In the genomic region with DNA sequence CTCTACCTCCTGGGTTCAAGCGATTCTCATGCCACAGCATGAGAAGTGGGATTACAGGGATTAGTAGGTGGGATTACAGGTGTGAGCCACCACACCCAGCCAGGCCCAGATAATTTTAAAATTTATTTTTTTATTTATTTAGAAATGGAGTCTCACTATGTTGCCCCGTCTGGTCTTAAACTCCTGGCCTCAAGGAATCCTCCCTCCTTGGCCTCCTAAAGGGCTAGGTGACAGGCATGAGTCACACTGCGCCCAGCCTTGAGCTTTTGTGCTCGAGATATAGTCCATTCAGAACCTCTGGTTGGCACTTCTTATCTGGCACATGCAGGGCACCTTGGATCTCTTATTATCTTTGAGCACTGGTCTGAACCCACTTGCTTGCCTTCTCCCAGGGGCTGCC, we compare ENCODE assay signal across 10 cellular contexts. TPM values are rescaled to one million over a fixed set of nuclear protein-coding genes. Genes with fewer than 3 reads are reported as not detected.
DNase-seq lines count a peak whose midpoint lies in the region; ATAC-seq and TF ChIP-seq lines count a peak whose summit lies in the region.
"Had no signal": no experiment of that assay in that cellular context is flagged by ENCODE, and none has a peak within 500 bp of the region (broad histone marks: within the 10 kb centered on the region; RNA-seq: fewer than 3 reads in every experiment).

No MANE protein-coding gene starts in this region.

- H3K4me3 Mint-ChIP-seq in activated naive CD4-positive, alpha-beta T cell treated with anti-CD3 and anti-CD28 coated beads, Interleukin-2, amount 10 ng/mL, durations not matched to agents 7 days and 5 days, result no peak overlapping the region

- H3K4me3 ChIP-seq in ascending aorta (peak overlapping the region; percentile 56 to 95), lung (no peak overlapping the region), thyroid gland (replicated peaks in 1 of 3) (no peak overlapping the region)

- CTCF ChIA-PET in activated naive CD4-positive, alpha-beta T cell treated with anti-CD3 and anti-CD28 coated beads, Interleukin-2, amount 10 ng/mL, durations not matched to agents 7 days and 5 days (lab: Charles Lee), result interaction anchor here (0.9 to 1.2 kb wide), 3 partner anchors 10 to 198 kb away, joined by 3 read pairs; no protein-coding TSS in a partner anchor

- H3K4me1 ChIP-seq in ascending aorta (peaks cover 16 to 33% of the 10 kb centered on the region in 2 donors), lung (ENCODE audit: control insufficient read depth in 2 of 2, insufficient read depth in 2 of 2, low read length in 2 of 2) (peaks cover 7 to 15% of the 10 kb centered on the region in 2 donors), thyroid gland (peaks cover 33 to 37% of the 10 kb centered on the region in 2 donors)

- intact Hi-C loops in ascending aorta (cut with DNase I) (no loop called here), thyroid gland (cut with DNase I) (no loop called here)

- 88 to 90% methylated on average over 4 of the region's 4 CpGs for WGBS in lung, 2 donors
- 75 to 79% methylated on average over 4 of the region's 4 CpGs for WGBS in thyroid gland, 2 donors

- no peaks in the 10 kb centered on the region for H3K9me3 Mint-ChIP-seq in activated naive CD4-positive, alpha-beta T cell treated with anti-CD3 and anti-CD28 coated beads, Interleukin-2, amount 10 ng/mL, durations not matched to agents 7 days and 5 days

- ATAC-seq in lung (ENCODE audit: insufficient read depth, low FRiP score) (no peak), HG03045 (IDR thresholded peaks at IDR 0.05; ENCODE audit: unreplicated experiment) (no peak)

- peaks cover 4% of the 10 kb centered on the region for H3K27me3 Mint-ChIP-seq in activated naive CD4-positive, alpha-beta T cell treated with anti-CD3 and anti-CD28 coated beads, Interleukin-2, amount 10 ng/mL, durations not matched to agents 7 days and 5 days

- no peak for TF ChIP-seq POLR2A in thyroid gland (IDR thresholded peaks at IDR 0.05)

- no peaks in the 10 kb centered on the region for H3K27me3 ChIP-seq in ascending aorta
- H3K27me3 ChIP-seq in lung (ENCODE audit: control insufficient read depth, insufficient read depth), result no peaks in the 10 kb centered on the region
- no peaks in the 10 kb centered on the region for H3K27me3 ChIP-seq in thyroid gland

- DNase-seq in activated naive CD4-positive, alpha-beta T cell treated with anti-CD3 and anti-CD28 coated beads, Interleukin-2, amount 10 ng/mL, durations not matched to agents 7 days and 5 days, result no peak
- no peak for DNase-seq in activated naive CD4-positive, alpha-beta T cell treated with anti-CD3 and anti-CD28 coated beads, Interleukin-2, amount 50 U/mL, for 16 hours
- DNase-seq in ascending aorta (ENCODE audit: low spot score in 2 of 2), result no peak
- DNase-seq in lung (ENCODE audit: low spot score), result no peak
- no peak for DNase-seq in thyroid gland
- no peak for DNase-seq in activated CD4-positive, alpha-beta T cell treated with anti-CD3 and anti-CD28 coated beads, Interleukin-2, amount 50 U/mL, for 4 hours
- no peak for DNase-seq in NCI-H446 treated with DMSO at 0.1 percent for 48 hours (lab: John Stamatoyannopoulos, UW)
- DNase-seq: NCI-H526 treated with DMSO at 0.1 percent for 48 hours had no signal

- H3K9me3 ChIP-seq in ascending aorta (no peaks in the 10 kb centered on the region), lung (ENCODE audit: control insufficient read depth in 2 of 2, insufficient read depth in 1 of 2, low read length in 1 of 2) (no peaks in the 10 kb centered on the region), thyroid gland (no peaks in the 10 kb centered on the region)

- H3K27ac ChIP-seq in ascending aorta, result peak overlapping the region; percentile 91 to 98
- H3K27ac ChIP-seq in lung (ENCODE audit: low read depth in 1 of 2, low read length in 1 of 2), result peak overlapping the region; percentile 73 to 96
- peak overlapping the region; percentile 96 to 99 (median 99) for H3K27ac ChIP-seq in thyroid gland

- H3K36me3 Mint-ChIP-seq in activated naive CD4-positive, alpha-beta T cell treated with anti-CD3 and anti-CD28 coated beads, Interleukin-2, amount 10 ng/mL, durations not matched to agents 7 days and 5 days, result peaks cover 45% of the 10 kb centered on the region

- H3K36me3 ChIP-seq in ascending aorta, result peaks cover 12 to 20% of the 10 kb centered on the region in 2 donors
- H3K36me3 ChIP-seq in lung (ENCODE audit: control insufficient read depth in 2 of 2, insufficient read depth in 2 of 2, low read length in 2 of 2), result peaks cover 7 to 12% of the 10 kb centered on the region in 2 donors
- H3K36me3 ChIP-seq in thyroid gland, result peaks cover 16 to 17% of the 10 kb centered on the region in 2 donors

- H3K27ac Mint-ChIP-seq in activated naive CD4-positive, alpha-beta T cell treated with anti-CD3 and anti-CD28 coated beads, Interleukin-2, amount 10 ng/mL, durations not matched to agents 7 days and 5 days, result peak overlapping the region; percentile 100

- peaks cover 36% of the 10 kb centered on the region for H3K4me1 Mint-ChIP-seq in activated naive CD4-positive, alpha-beta T cell treated with anti-CD3 and anti-CD28 coated beads, Interleukin-2, amount 10 ng/mL, durations not matched to agents 7 days and 5 days

- TF ChIP-seq CTCF in ascending aorta (IDR thresholded peaks at IDR 0.05) (no peak), lung (IDR thresholded peaks at IDR 0.05; ENCODE audit: control extremely low read depth, extremely low read depth) (no peak), thyroid gland (IDR thresholded peaks at IDR 0.05) (no peak)

RNA-seq across cellular contexts. Expression of a gene that starts 1.5 kb away (rescaled TPM):
- total RNA-seq in ascending aorta (143 TPM), lung (100 to 1,000 TPM; 151 to 249 TPM), thyroid gland (100 to 1,000 TPM; 145 to 295 (median 159) TPM)
- 100 to 1,000 TPM; 173 to 265 TPM for polyA plus RNA-seq in lung

RNA-seq across cellular contexts. Expression of a gene that starts 39.8 kb away (rescaled TPM):
- total RNA-seq in ascending aorta, result 28.7 TPM
- 10 to 100 TPM; 26.2 to 41.4 TPM for total RNA-seq in lung
- polyA plus RNA-seq in lung, result 10 to 100 TPM; 42.5 to 64.1 TPM
- total RNA-seq in thyroid gland, result 10 to 100 TPM; 25.2 to 76.1 (median 33.6) TPM

RNA-seq across cellular contexts. Expression of a gene that starts 42.0 kb away (rescaled TPM):
- total RNA-seq in ascending aorta, result not detected
- 1 to 10 TPM; 1.1 to 1.5 TPM for total RNA-seq in lung
- polyA plus RNA-seq in lung, result 1 to 10 TPM in 1 of 2 donors, under 1 TPM in 1; 0.38 to 1.3 TPM
- not detected for total RNA-seq in thyroid gland
- total RNA-seq: mononuclear cell had no signal

RNA-seq across cellular contexts. Expression of a gene that starts 46.5 kb away (rescaled TPM):
- total RNA-seq in ascending aorta (not detected), lung (not detected), thyroid gland (not detected)
- not detected for polyA plus RNA-seq in lung

RNA-seq across cellular contexts. Expression of a gene that starts 47.3 kb away (rescaled TPM):
- total RNA-seq in ascending aorta, result 40.3 TPM
- total RNA-seq in lung, result 10 to 100 TPM; 38.7 to 47.6 TPM
- polyA plus RNA-seq in lung, result 10 to 100 TPM; 19.8 to 36.6 TPM
- total RNA-seq in thyroid gland, result 10 to 100 TPM; 26.3 to 62.8 (median 56.7) TPM

Comparison
In these comparisons a context has a peak if more than half of its experiments do, and no peak if none do; other contexts are left out.
1. H3K4me3 ChIP-seq: peak in ascending aorta (2 of 2); none in lung (single experiment) and thyroid gland (0 of 3).
2. Peak in every context shown above with its lines, with median percentiles within 50 percentile points of each other: H3K27ac ChIP-seq.